ENCODE assay signal across 12 cellular contexts in the genomic region with DNA sequence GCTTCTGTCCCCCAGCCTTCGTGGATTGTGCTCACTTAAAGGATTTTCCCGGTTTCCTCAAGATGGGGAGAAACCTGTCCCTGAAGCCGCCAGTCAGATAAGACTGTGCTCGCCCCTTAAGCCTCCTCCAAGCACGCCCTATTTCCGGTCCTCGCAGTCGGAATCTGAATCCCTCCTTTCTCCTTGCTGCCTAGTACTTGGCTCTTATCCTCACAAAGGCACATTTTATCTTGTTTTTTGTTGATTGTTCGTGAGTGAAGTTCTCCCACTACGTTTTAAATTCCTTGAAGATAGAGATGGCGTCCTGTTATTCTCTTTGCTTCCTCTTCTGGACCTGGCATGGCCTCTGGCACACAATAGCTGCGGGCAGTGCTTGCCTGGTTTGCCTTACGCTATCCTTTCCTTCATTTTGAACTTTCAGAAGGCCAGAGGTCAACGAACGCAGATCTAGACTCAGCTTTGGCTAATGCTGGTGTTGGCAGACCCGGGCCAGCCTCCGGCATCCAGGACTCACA. TPM values are rescaled to one million over a fixed set of nuclear protein-coding genes. Genes with fewer than 3 reads are reported as not detected.
DNase-seq lines count a peak whose midpoint lies in the region; ATAC-seq and TF ChIP-seq lines count a peak whose summit lies in the region.
"Had no signal": no experiment of that assay in that cellular context is flagged by ENCODE, and none has a peak within 500 bp of the region (broad histone marks: within the 10 kb centered on the region; RNA-seq: fewer than 3 reads in every experiment).

No MANE protein-coding gene starts in this region.

- peaks cover 18% of the 10 kb centered on the region for H3K36me3 ChIP-seq in ACC112 (ENCODE audit: insufficient read depth, low read length)

- H3K9me3 Mint-ChIP-seq in neural crest cell, result no peaks in the 10 kb centered on the region
- H3K9me3 Mint-ChIP-seq: activated T-helper 2 cell treated with anti-CD3 and anti-CD28 coated beads, Interferon-gamma antibody, Interleukin-2, Interleukin-4, amounts not matched to agents 10 μg/mL and 5 μg/mL and 100 μg/mL, durations not matched to agents 14 hours and 24 hours and 36 hours had no signal

- no peaks in the 10 kb centered on the region for H3K36me3 Mint-ChIP-seq in neural crest cell (ENCODE audit: low read depth)

- H3K4me1 Mint-ChIP-seq in neural crest cell, result peaks cover 22% of the 10 kb centered on the region

- H3K79me2 ChIP-seq in ACC112 (ENCODE audit: control insufficient read depth, insufficient read depth, low read length, unreplicated experiment), result peaks cover 67% of the 10 kb centered on the region

- H3K4me3 ChIP-seq in ACC112 (ENCODE audit: low read depth, low read length) (peak overlapping the region; percentile 96), fibroblast of villous mesenchyme (ENCODE audit: low read depth, low read length) (peak overlapping the region; percentile 76)

- peak overlapping the region; percentile 74 for H3K27ac Mint-ChIP-seq in neural crest cell (ENCODE audit: unreplicated experiment)
- H3K27ac Mint-ChIP-seq: activated T-helper 2 cell treated with anti-CD3 and anti-CD28 coated beads, Interferon-gamma antibody, Interleukin-2, Interleukin-4, amounts not matched to agents 10 μg/mL and 5 μg/mL and 100 μg/mL, durations not matched to agents 14 hours and 24 hours and 36 hours had no signal

- H3K4me3 Mint-ChIP-seq in neural crest cell, result peak overlapping the region; percentile 69

- DNase-seq in RWPE1 (ENCODE audit: low spot score) (no peak), fibroblast of villous mesenchyme (ENCODE audit: low read depth) (peak; percentile 48), neural crest cell (ENCODE audit: low read depth, low spot score) (no peak), SK-N-DZ (ENCODE audit: low spot score) (no peak), NOMO-1 (lab: John Stamatoyannopoulos, UW; ENCODE audit: unreplicated experiment in 2 of 2) (no peak)
- DNase-seq: NCI-H187 had no signal

- no peak overlapping the region for H2AFZ ChIP-seq in ACC112 (ENCODE audit: low read length, unreplicated experiment)

- H3K27me3 ChIP-seq in ACC112 (ENCODE audit: insufficient read depth, low read length), result no peaks in the 10 kb centered on the region

- peaks cover 6% of the 10 kb centered on the region for H3K4me1 ChIP-seq in ACC112 (ENCODE audit: control insufficient read depth, insufficient read depth, low read length, unreplicated experiment)

- TF ChIP-seq CTCF in RWPE1 (conservative IDR thresholded peaks at IDR 0.05; ENCODE audit: low read depth) (no peak), fibroblast of villous mesenchyme (IDR thresholded peaks at IDR 0.05; ENCODE audit: insufficient read depth, low read depth, low read length) (no peak), neural crest cell (conservative IDR thresholded peaks at IDR 0.05) (no peak)

- ATAC-seq in HG02840 (IDR thresholded peaks at IDR 0.05; ENCODE audit: low FRiP score, unreplicated experiment) (no peak), HG02678 (IDR thresholded peaks at IDR 0.05; ENCODE audit: unreplicated experiment) (no peak)

- CTCF ChIA-PET in RWPE1 (lab: Yijun Ruan, JAX), result no interaction called here

- H3K27me3 Mint-ChIP-seq in neural crest cell (ENCODE audit: low read depth), result peaks cover 40% of the 10 kb centered on the region

- H3K27ac ChIP-seq in ACC112 (ENCODE audit: low read depth, low read length), result peak overlapping the region; percentile 23; the same call in 1 of the 2 replicates
- peak overlapping the region; percentile 49 for H3K27ac ChIP-seq in RWPE1
- H3K27ac ChIP-seq: C4-2B had no signal

- POLR2A ChIA-PET in RWPE1 (lab: Yijun Ruan, JAX; ENCODE audit: low non-redundant PET), result no interaction called here

RNA-seq across cellular contexts. Expression of gene CLDN11, which starts 1.7 kb away (rescaled TPM):
- total RNA-seq in fibroblast of villous mesenchyme (276 and 411 TPM in 2 replicates), neural crest cell (1.8 and 2.0 TPM in 2 replicates)
- 0.44 and 0.74 TPM in 2 replicates for polyA plus RNA-seq in SK-N-DZ (2014; cell fraction: cytosol; rRNA removed)
- polyA plus RNA-seq in SK-N-DZ (2014; cell fraction: nucleus; rRNA removed), result 0.07 and 0.25 TPM in 2 replicates
- total RNA-seq: SK-MEL-5 had no signal

Comparison
In these comparisons a context has a peak if more than half of its experiments do, and no peak if none do; other contexts are left out.
1. RNA of gene CLDN11, which starts 1.7 kb away (total RNA-seq): 276 to 411 TPM in fibroblast of villous mesenchyme; 1.8 to 2.0 TPM in neural crest cell; every median in the first group is over 10 times any median in the second.